ENCODE assay signal across 23 cellular contexts in genomic region chr12:102429755-102430154, GRCh38. TPM values are rescaled to one million over a fixed set of nuclear protein-coding genes. Genes with fewer than 3 reads are reported as not detected.
A peak's percentile ranks its signal among the peaks of the same experiment; 100 is the strongest.
DNase-seq lines count a peak whose midpoint lies in the region; ATAC-seq and TF ChIP-seq lines count a peak whose summit lies in the region.
"Had no signal": no experiment of that assay in that cellular context is flagged by ENCODE, and none has a peak within 500 bp of the region (broad histone marks: within the 10 kb centered on the region; RNA-seq: fewer than 3 reads in every experiment).

No MANE protein-coding gene starts in this region.

- H3K4me3 ChIP-seq in right atrium auricular region (no peak overlapping the region), psoas muscle (no peak overlapping the region), vagina (no peak overlapping the region)
- H3K4me3 ChIP-seq: BLaER1, GM12878, PC-9 had no signal

- intact Hi-C loops in Right ventricle myocardium superior (cut with DNase I) (no loop called here), left cardiac atrium (cut with DNase I) (no loop called here), psoas muscle (cut with DNase I) (loop anchor here in 1 of 2 donors (5.0 kb wide), 2 partner anchors 48 to 77 kb away; no protein-coding TSS in a partner anchor), vagina (cut with DNase I) (no loop called here)

- no peak for TF ChIP-seq CTCF in right atrium auricular region (IDR thresholded peaks at IDR 0.05)
- no peak for TF ChIP-seq CTCF in psoas muscle (IDR thresholded peaks at IDR 0.05)
- no peak for TF ChIP-seq CTCF in vagina (IDR thresholded peaks at IDR 0.05)
- TF ChIP-seq CTCF in foreskin keratinocyte (conservative IDR thresholded peaks at IDR 0.05): no peak

- no peak for TF ChIP-seq POLR2A in vagina (IDR thresholded peaks at IDR 0.05)

- H3K9me3 ChIP-seq in right atrium auricular region: no peaks in the 10 kb centered on the region
- H3K9me3 ChIP-seq in psoas muscle: no peaks in the 10 kb centered on the region
- no peaks in the 10 kb centered on the region for H3K9me3 ChIP-seq in vagina
- H3K9me3 ChIP-seq: BLaER1 had no signal

- H3K36me3 ChIP-seq in right atrium auricular region: no peaks in the 10 kb centered on the region
- no peaks in the 10 kb centered on the region for H3K36me3 ChIP-seq in psoas muscle (ENCODE audit: insufficient read depth in 1 of 2, low read depth in 1 of 2)
- no peaks in the 10 kb centered on the region for H3K36me3 ChIP-seq in vagina
- H3K36me3 ChIP-seq: BLaER1 had no signal

- 30 to 62% (median 41%) methylated on average over 2 of the region's 2 CpGs for WGBS in psoas muscle, 3 donors

- ATAC-seq in Right ventricle myocardium superior (ENCODE audit: poor library complexity) (peak; percentile 56), left cardiac atrium (peak; percentile 17 to 70), psoas muscle (peak in 3 of 4 donors; percentile 36 to 54 (median 39)), HG03354 (IDR thresholded peaks at IDR 0.05; ENCODE audit: poor library complexity, severe bottlenecking, unreplicated experiment) (no peak), GM21717 (IDR thresholded peaks at IDR 0.05; ENCODE audit: unreplicated experiment) (no peak), foreskin keratinocyte (no peak)
- ATAC-seq: CD8-positive, alpha-beta T cell; GM12878 had no signal

- no peaks in the 10 kb centered on the region for H3K27me3 ChIP-seq in right atrium auricular region
- H3K27me3 ChIP-seq in psoas muscle (ENCODE audit: insufficient read depth in 3 of 3, low read length in 2 of 3): no peaks in the 10 kb centered on the region
- no peaks in the 10 kb centered on the region for H3K27me3 ChIP-seq in vagina
- H3K27me3 ChIP-seq in foreskin keratinocyte: no peaks in the 10 kb centered on the region
- H3K27me3 ChIP-seq: BLaER1 had no signal

- DNase-seq in Right ventricle myocardium superior (peak; percentile 36), right atrium auricular region (ENCODE audit: low spot score) (no peak), left cardiac atrium (peak; percentile 14), psoas muscle (peak; percentile 44 to 60), vagina (ENCODE audit: extremely low spot score in 2 of 2) (no peak), foreskin keratinocyte (no peak)
- DNase-seq: 8988T; CD8-positive, alpha-beta T cell; DND-41; GDM1; NCI-H1048; NCI-H1436 treated with DMSO at 0.1 percent for 48 hours; NCI-H2029 treated with DMSO at 0.1 percent for 48 hours; NCI-H2171 treated with DMSO at 0.1 percent for 48 hours; NCI-H82; PC-9 had no signal

- H3K27ac ChIP-seq in right atrium auricular region (peak overlapping the region in 1 of 2 donors; percentile 49), psoas muscle (peak overlapping the region; percentile 49), vagina (peak overlapping the region; percentile 19), foreskin keratinocyte (no peak overlapping the region)
- H3K27ac ChIP-seq: BLaER1, KMS-11, PC-9 had no signal

- H3K4me1 ChIP-seq in right atrium auricular region (peaks cover 0 to 21% of the 10 kb centered on the region in 2 donors), psoas muscle (peaks cover 26% of the 10 kb centered on the region), vagina (peaks cover 61% of the 10 kb centered on the region), foreskin keratinocyte (no peaks in the 10 kb centered on the region)
- H3K4me1 ChIP-seq: BLaER1 had no signal

RNA-seq across cellular contexts. Expression of gene IGF1, which starts 50.6 kb away (rescaled TPM):
- total RNA-seq in Right ventricle myocardium superior (8.3 TPM), right atrium auricular region (10 to 100 TPM; 11.4 to 26.1 TPM), left cardiac atrium (10 to 100 TPM; 61.6 to 75.9 TPM), psoas muscle (10 to 100 TPM; 15.0 to 30.2 (median 22.3) TPM), vagina (68.0 TPM), foreskin keratinocyte (not detected in 2 replicates)
- polyA plus RNA-seq in psoas muscle (10 to 100 TPM in 2 of 3 donors, 1 to 10 TPM in 1; 5.3 to 18.7 (median 10.4) TPM), foreskin keratinocyte (not detected in 2 replicates)
- total RNA-seq: CD8-positive, alpha-beta T cell; M059J; NCI-H460; PC-9 had no signal

Comparison
In these comparisons a context has a peak if more than half of its experiments do, and no peak if none do; other contexts are left out.
1. DNase-seq: peak in Right ventricle myocardium superior (single experiment), left cardiac atrium (single experiment) and psoas muscle (2 of 2); none in right atrium auricular region (single experiment), vagina (0 of 2) and foreskin keratinocyte (0 of 2).
2. ATAC-seq: peak in Right ventricle myocardium superior (single experiment), left cardiac atrium (2 of 2) and psoas muscle (3 of 4); none in HG03354 (single experiment), GM21717 (single experiment) and foreskin keratinocyte (single experiment).